In the genomic region with DNA sequence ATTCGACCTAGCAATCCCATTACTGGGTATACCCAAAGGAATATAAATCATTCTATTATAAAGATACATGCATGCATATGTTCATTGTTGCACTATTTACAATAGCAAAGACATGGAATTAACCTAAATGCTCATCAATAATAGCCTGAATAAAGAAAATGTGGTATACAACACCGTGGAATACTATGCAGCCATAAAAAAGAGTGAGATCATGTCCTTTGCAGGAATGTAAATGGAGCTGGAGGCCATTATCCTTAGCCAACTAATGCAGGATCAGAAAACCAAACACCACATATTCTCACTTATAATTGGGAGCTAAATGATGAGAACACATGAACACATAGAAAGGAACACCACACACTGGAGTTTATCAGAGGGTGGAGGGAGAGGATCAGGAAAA, we compare ENCODE assay signal across 35 cellular contexts.
"Had no signal": no experiment of that assay in that cellular context is flagged by ENCODE, and none has a peak within 500 bp of the region (broad histone marks: within the 10 kb centered on the region; RNA-seq: fewer than 3 reads in every experiment).

No MANE protein-coding gene starts in this region.

- H3K27me3 ChIP-seq: MG63 had no signal

- DNase-seq: Karpas-422, Kasumi-1, MG63, MM.1S, MV-4-11, NCI-H1048, NCI-H1092, NCI-H1092 treated with DMSO at 0.1 percent for 48 hours, NCI-H1105, NCI-H1105 treated with DMSO at 0.1 percent for 48 hours, NCI-H1417, NCI-H1417 treated with DMSO at 0.1 percent for 48 hours, NCI-H1436, NCI-H1436 treated with DMSO at 0.1 percent for 48 hours, NCI-H146, NCI-H1694, NCI-H1694 treated with DMSO at 0.1 percent for 48 hours, NCI-H187, NCI-H187 treated with DMSO at 0.1 percent for 48 hours, NCI-H1930, NCI-H2029, NCI-H2029 treated with DMSO at 0.1 percent for 48 hours, NCI-H2081, NCI-H2081 treated with DMSO at 0.1 percent for 48 hours, NCI-H2107, NCI-H2171, NCI-H2171 treated with DMSO at 0.1 percent for 48 hours, NCI-H2227 treated with DMSO at 0.1 percent for 48 hours, NCI-H226, NCI-H345, NCI-H446, NCI-H446 treated with DMSO at 0.1 percent for 48 hours, NCI-H510A, NCI-H510A treated with DMSO at 0.1 percent for 48 hours, NCI-H524 had no signal

- H3K4me3 ChIP-seq: MG63 had no signal

- H3K36me3 ChIP-seq: MG63 had no signal
